Comparison of ENCODE assay signal across 1 cellular context in genomic region chr10:88920198-88920597, GRCh38.
TF ChIP-seq lines count a peak whose summit lies in the region.

No MANE protein-coding gene starts in this region.

TF ChIP-seq in IMR-90, 13 proteins besides CTCF, POLR2A, EP300 and RAD21:
- TF ChIP-seq MAZ (IDR thresholded peaks at IDR 0.05; ENCODE audit: borderline replicate concordance, low read depth, low read length) (no peak), SMC3 (IDR thresholded peaks at IDR 0.05; ENCODE audit: low read depth, low read length) (no peak), CEBPB (IDR thresholded peaks at IDR 0.05; ENCODE audit: low read depth, low read length) (no peak; the same call in 1 of the 2 replicates), NFE2L2 (IDR thresholded peaks at IDR 0.05; ENCODE audit: low read depth, low read length) (no peak), RFX5 (IDR thresholded peaks at IDR 0.05; ENCODE audit: low read depth, low read length) (no peak), FOS (IDR thresholded peaks at IDR 0.05; ENCODE audit: low read depth, low read length) (no peak), MAFK (IDR thresholded peaks at IDR 0.05; ENCODE audit: low read depth, low read length) (no peak), CHD1 (IDR thresholded peaks at IDR 0.05; ENCODE audit: low read depth, low read length) (no peak), RCOR1 (IDR thresholded peaks at IDR 0.05; ENCODE audit: insufficient replicate concordance, low read length) (no peak), MXI1 (IDR thresholded peaks at IDR 0.05; ENCODE audit: borderline replicate concordance, low read depth, low read length) (no peak), BHLHE40 (IDR thresholded peaks at IDR 0.05; ENCODE audit: low read depth, low read length) (no peak)
- TF ChIP-seq, protein P1, sequence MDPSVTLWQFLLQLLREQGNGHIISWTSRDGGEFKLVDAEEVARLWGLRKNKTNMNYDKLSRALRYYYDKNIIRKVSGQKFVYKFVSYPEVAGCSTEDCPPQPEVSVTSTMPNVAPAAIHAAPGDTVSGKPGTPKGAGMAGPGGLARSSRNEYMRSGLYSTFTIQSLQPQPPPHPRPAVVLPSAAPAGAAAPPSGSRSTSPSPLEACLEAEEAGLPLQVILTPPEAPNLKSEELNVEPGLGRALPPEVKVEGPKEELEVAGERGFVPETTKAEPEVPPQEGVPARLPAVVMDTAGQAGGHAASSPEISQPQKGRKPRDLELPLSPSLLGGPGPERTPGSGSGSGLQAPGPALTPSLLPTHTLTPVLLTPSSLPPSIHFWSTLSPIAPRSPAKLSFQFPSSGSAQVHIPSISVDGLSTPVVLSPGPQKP (IDR thresholded peaks at IDR 0.05; ENCODE audit: borderline replicate concordance, low read depth, low read length): no peak
- TF ChIP-seq, protein P2, sequence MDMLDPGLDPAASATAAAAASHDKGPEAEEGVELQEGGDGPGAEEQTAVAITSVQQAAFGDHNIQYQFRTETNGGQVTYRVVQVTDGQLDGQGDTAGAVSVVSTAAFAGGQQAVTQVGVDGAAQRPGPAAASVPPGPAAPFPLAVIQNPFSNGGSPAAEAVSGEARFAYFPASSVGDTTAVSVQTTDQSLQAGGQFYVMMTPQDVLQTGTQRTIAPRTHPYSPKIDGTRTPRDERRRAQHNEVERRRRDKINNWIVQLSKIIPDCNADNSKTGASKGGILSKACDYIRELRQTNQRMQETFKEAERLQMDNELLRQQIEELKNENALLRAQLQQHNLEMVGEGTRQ (IDR thresholded peaks at IDR 0.05; ENCODE audit: low read depth, low read length): no peak
